ENCODE assay signal across 2 cellular contexts in the genomic region with DNA sequence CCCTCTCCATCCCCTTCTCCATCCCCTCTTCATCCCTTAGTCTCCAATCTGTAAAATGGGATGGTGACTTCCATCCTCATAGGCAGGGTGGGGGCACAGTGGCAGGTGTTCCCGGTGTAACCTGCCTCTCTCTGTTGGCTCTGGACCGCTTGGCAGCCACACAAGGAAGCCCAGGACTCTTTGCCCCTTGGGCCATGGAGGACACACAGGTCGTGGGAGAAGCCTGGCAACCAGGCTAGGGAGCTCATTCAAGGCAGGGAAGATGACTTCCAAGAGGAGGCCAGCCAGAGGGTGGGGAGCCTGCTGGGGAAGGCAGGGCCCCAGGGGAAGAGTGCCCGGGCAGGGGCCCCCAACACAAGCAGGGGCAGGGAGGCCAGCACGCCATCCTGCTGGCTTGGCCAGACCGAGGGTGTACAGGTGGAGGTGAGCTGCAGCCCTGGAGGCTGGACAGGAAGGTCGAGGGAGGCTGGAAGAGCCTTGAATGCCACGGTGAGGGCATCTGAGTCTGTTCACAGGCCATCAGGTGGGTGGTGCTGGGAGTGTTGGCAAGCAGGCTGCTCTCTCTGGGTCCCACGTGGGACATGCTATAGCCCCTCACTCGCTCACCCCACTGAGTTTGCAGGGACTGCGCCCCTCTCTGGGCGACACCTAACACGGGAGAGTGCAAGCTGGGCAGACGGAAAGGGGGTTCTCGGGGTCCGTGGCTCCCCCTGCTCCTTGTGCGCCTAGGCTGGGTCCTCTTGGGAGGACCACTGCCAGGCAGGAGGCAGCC.
TF ChIP-seq lines count a peak whose summit lies in the region.

No MANE protein-coding gene starts in this region.

TF ChIP-seq in HCT116, 20 proteins besides CTCF, POLR2A, EP300 and RAD21:
- TF ChIP-seq FOSL1 (IDR thresholded peaks at IDR 0.05; ENCODE audit: low read depth) = no peak
- TF ChIP-seq CBX3 (IDR thresholded peaks at IDR 0.05; ENCODE audit: low read depth) = no peak
- no peak for TF ChIP-seq EZH2 (IDR thresholded peaks at IDR 0.05)
- no peak for TF ChIP-seq SIN3A (IDR thresholded peaks at IDR 0.05; ENCODE audit: low read depth)
- TF ChIP-seq TCF7L2 (IDR thresholded peaks at IDR 0.05; ENCODE audit: borderline replicate concordance, extremely low read depth, insufficient read depth, insufficient read length) = no peak
- no peak for TF ChIP-seq JUND (IDR thresholded peaks at IDR 0.05)
- TF ChIP-seq, protein P1, sequence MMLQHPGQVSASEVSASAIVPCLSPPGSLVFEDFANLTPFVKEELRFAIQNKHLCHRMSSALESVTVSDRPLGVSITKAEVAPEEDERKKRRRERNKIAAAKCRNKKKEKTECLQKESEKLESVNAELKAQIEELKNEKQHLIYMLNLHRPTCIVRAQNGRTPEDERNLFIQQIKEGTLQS (IDR thresholded peaks at IDR 0.05) = no peak
- TF ChIP-seq EZH2phosphoT487 (IDR thresholded peaks at IDR 0.05; ENCODE audit: borderline replicate concordance) = no peak
- TF ChIP-seq ZBTB33 (IDR thresholded peaks at IDR 0.05; ENCODE audit: extremely low read depth, insufficient replicate concordance, low read length) = no peak
- no peak for TF ChIP-seq ELF1 (IDR thresholded peaks at IDR 0.05; ENCODE audit: borderline replicate concordance, low read depth)
- no peak for TF ChIP-seq REST (IDR thresholded peaks at IDR 0.05; ENCODE audit: low read depth)
- no peak for TF ChIP-seq CEBPB (IDR thresholded peaks at IDR 0.05; ENCODE audit: low read depth)
- TF ChIP-seq ZFX (IDR thresholded peaks at IDR 0.05) = no peak
- no peak for TF ChIP-seq EGR1 (IDR thresholded peaks at IDR 0.05; ENCODE audit: low read depth)
- no peak for TF ChIP-seq YY1 (IDR thresholded peaks at IDR 0.05; ENCODE audit: extremely low read depth, insufficient replicate concordance, low read depth, low read length)

TF ChIP-seq in K562, 482 proteins besides CTCF, POLR2A, EP300 and RAD21:
- TF ChIP-seq ZNF347 (CRISPR knock-in tag; IDR thresholded peaks at IDR 0.05; ENCODE audit: low read depth) = no peak
- TF ChIP-seq DDX20 (tag; IDR thresholded peaks at IDR 0.05; ENCODE audit: low read depth) = no peak
- TF ChIP-seq FOS (IDR thresholded peaks at IDR 0.05; ENCODE audit: extremely low read depth, insufficient read length) = no peak
- TF ChIP-seq ZNF263 (CRISPR knock-in tag; IDR thresholded peaks at IDR 0.05; ENCODE audit: borderline replicate concordance) = 0 out of 2 replicates have a peak, but pooled peaks have one; percentile 22
- TF ChIP-seq NR2C1 (IDR thresholded peaks at IDR 0.05) = no peak
- no peak for TF ChIP-seq NR2C1 (tag; IDR thresholded peaks at IDR 0.05)
TF ChIP-seq in K562: peak in this region for 1.
